Comparison of ENCODE assay signal across 7 cellular contexts in the genomic region with DNA sequence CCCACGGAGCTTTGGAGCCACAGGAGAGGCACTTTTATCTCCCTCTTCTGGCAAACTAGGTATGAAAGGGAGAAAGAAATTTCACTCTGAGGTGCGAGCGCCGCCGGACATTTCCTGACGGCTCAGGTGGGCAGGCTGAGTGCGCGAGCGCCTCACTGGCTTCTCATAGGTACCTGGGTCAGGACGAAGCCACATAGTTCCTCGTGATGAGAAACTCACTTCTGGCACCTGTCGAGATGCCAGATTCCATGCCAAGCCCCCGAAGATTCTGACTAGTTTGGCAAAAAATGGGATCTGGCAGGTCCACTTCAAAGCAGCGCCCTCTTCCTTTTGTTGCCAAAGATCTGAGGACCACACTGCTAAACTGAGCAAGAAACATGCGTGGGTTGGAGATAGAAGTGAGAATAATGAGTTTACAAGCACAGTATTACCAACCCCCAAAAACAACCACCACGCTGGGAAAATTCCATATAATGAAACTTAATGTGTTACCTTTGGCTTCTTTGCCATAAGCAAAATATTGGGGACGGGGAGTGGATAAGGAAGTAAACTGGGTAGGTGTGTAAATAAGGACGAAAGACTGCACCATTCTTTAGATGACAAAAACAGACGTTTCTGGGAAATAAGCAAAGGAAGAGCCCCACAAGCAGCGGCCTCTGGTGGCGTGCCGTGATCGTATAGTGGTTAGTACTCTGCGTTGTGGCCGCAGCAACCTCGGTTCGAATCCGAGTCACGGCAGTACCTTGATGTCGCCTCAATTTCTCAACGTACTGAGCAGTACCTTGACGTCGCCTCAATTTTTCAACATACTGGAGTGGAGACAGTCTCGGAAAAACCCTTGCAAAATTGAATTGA.
DNase-seq lines count a peak whose midpoint lies in the region; ATAC-seq and TF ChIP-seq lines count a peak whose summit lies in the region.

No MANE protein-coding gene starts in this region.

- no peaks in the 10 kb centered on the region for H3K9me3 ChIP-seq in NT2/D1 (ENCODE audit: insufficient read depth, low read length)
- H3K9me3 ChIP-seq in esophagus muscularis mucosa: no peaks in the 10 kb centered on the region

- H3K27ac ChIP-seq in esophagus muscularis mucosa (replicated peaks in 1 of 4): no peak overlapping the region

- no peaks in the 10 kb centered on the region for H3K36me3 Mint-ChIP-seq in natural killer cell treated with Interleukin-12 subunit alpha and Interleukin-12 subunit beta and Interleukin-15 and Interleukin-18, amount 100 ng/mL, for 72 hours
- H3K36me3 Mint-ChIP-seq in stimulated activated naive CD8-positive, alpha-beta T cell treated with anti-CD3 and anti-CD28 coated beads, Interleukin-15, Interleukin-2, amounts not matched to agents 100 ng/mL and 50 ng/mL, for 24 hours (ENCODE audit: low read depth): no peaks in the 10 kb centered on the region

- no peak for TF ChIP-seq POLR2A in esophagus muscularis mucosa (IDR thresholded peaks at IDR 0.05; ENCODE audit: low read depth)

- H3K27me3 ChIP-seq in NT2/D1 (ENCODE audit: insufficient read depth, insufficient read length) (no peaks in the 10 kb centered on the region), esophagus muscularis mucosa (peaks cover 0 to 20% (median 0%) of the 10 kb centered on the region in 4 donors)

- peak; percentile 55 for ATAC-seq in HG03175 (IDR thresholded peaks at IDR 0.05; ENCODE audit: unreplicated experiment)
- peak; percentile 90 to 94 for ATAC-seq in natural killer cell treated with Interleukin-12 subunit alpha and Interleukin-12 subunit beta and Interleukin-15 and Interleukin-18, amount 100 ng/mL, for 72 hours

- peak overlapping the region; percentile 43 for H3K4me3 ChIP-seq in NT2/D1 (ENCODE audit: insufficient read length, low read depth)
- H3K4me3 ChIP-seq in esophagus muscularis mucosa: peak overlapping the region; percentile 36 to 53 (median 43)

- H3K9me3 Mint-ChIP-seq in natural killer cell treated with Interleukin-12 subunit alpha and Interleukin-12 subunit beta and Interleukin-15 and Interleukin-18, amount 100 ng/mL, for 72 hours: no peaks in the 10 kb centered on the region
- H3K9me3 Mint-ChIP-seq in stimulated activated naive CD8-positive, alpha-beta T cell treated with anti-CD3 and anti-CD28 coated beads, Interleukin-15, Interleukin-2, amounts not matched to agents 100 ng/mL and 50 ng/mL, for 24 hours: no peaks in the 10 kb centered on the region

- TF ChIP-seq EP300 in esophagus muscularis mucosa (IDR thresholded peaks at IDR 0.05): no peak

- peak overlapping the region; percentile 46 for H3K9ac ChIP-seq in NT2/D1 (ENCODE audit: insufficient read length, low read depth)

- H3K4me3 Mint-ChIP-seq in natural killer cell treated with Interleukin-12 subunit alpha and Interleukin-12 subunit beta and Interleukin-15 and Interleukin-18, amount 100 ng/mL, for 72 hours: peak overlapping the region; percentile 96
- H3K4me3 Mint-ChIP-seq in stimulated activated naive CD8-positive, alpha-beta T cell treated with anti-CD3 and anti-CD28 coated beads, Interleukin-15, Interleukin-2, amounts not matched to agents 100 ng/mL and 50 ng/mL, for 24 hours: peak overlapping the region; percentile 85

- in situ Hi-C loops in GM13976 (cut with MboI; ENCODE audit: low sequenced_read_pairs, unreplicated experiment): loop anchor here (10.0 kb wide), 2 partner anchors 647 to 737 kb away; a partner anchor contains a TSS

- 4% methylated on average over 22 of the region's 34 CpGs for WGBS in esophagus muscularis mucosa

- H3K27ac Mint-ChIP-seq in natural killer cell treated with Interleukin-12 subunit alpha and Interleukin-12 subunit beta and Interleukin-15 and Interleukin-18, amount 100 ng/mL, for 72 hours: peak overlapping the region; percentile 87 to 93
- peak overlapping the region; percentile 88 for H3K27ac Mint-ChIP-seq in stimulated activated naive CD8-positive, alpha-beta T cell treated with anti-CD3 and anti-CD28 coated beads, Interleukin-15, Interleukin-2, amounts not matched to agents 100 ng/mL and 50 ng/mL, for 24 hours

- H3K4me1 ChIP-seq in NT2/D1 (ENCODE audit: insufficient read depth, insufficient read length) (no peaks in the 10 kb centered on the region), esophagus muscularis mucosa (peaks cover 0 to 20% (median 12%) of the 10 kb centered on the region in 4 donors)

- peak; percentile 65 for TF ChIP-seq CTCF in GM13976 (IDR thresholded peaks at IDR 0.05; ENCODE audit: borderline replicate concordance, control extremely low read depth, extremely low read depth, insufficient read depth, missing control alignments)
- TF ChIP-seq CTCF in esophagus muscularis mucosa (IDR thresholded peaks at IDR 0.05): peak; percentile 30 to 49 (median 43)

- H3K4me1 Mint-ChIP-seq in natural killer cell treated with Interleukin-12 subunit alpha and Interleukin-12 subunit beta and Interleukin-15 and Interleukin-18, amount 100 ng/mL, for 72 hours (ENCODE audit: low read depth in 2 of 2): peaks cover 27 to 46% of the 10 kb centered on the region in 2 donors
- peaks cover 55% of the 10 kb centered on the region for H3K4me1 Mint-ChIP-seq in stimulated activated naive CD8-positive, alpha-beta T cell treated with anti-CD3 and anti-CD28 coated beads, Interleukin-15, Interleukin-2, amounts not matched to agents 100 ng/mL and 50 ng/mL, for 24 hours (ENCODE audit: low read depth)

- no peaks in the 10 kb centered on the region for H3K27me3 Mint-ChIP-seq in natural killer cell treated with Interleukin-12 subunit alpha and Interleukin-12 subunit beta and Interleukin-15 and Interleukin-18, amount 100 ng/mL, for 72 hours
- H3K27me3 Mint-ChIP-seq in stimulated activated naive CD8-positive, alpha-beta T cell treated with anti-CD3 and anti-CD28 coated beads, Interleukin-15, Interleukin-2, amounts not matched to agents 100 ng/mL and 50 ng/mL, for 24 hours: no peaks in the 10 kb centered on the region

- H3K36me3 ChIP-seq in NT2/D1 (ENCODE audit: insufficient read depth, insufficient read length, low read length) (no peaks in the 10 kb centered on the region), esophagus muscularis mucosa (no peaks in the 10 kb centered on the region)

- DNase-seq in GM13976 (ENCODE audit: low spot score): peak; percentile 60
- no peak for DNase-seq in NT2/D1 (ENCODE audit: low read depth, low spot score)
- peak; percentile 88 for DNase-seq in activated T-cell treated with anti-CD3 and anti-CD28 coated beads, Interleukin-2, amount 50 U/mL, for 1 hour
- DNase-seq in esophagus muscularis mucosa (ENCODE audit: extremely low spot score): no peak
- peak; percentile 81 for DNase-seq in natural killer cell treated with Interleukin-12 subunit alpha and Interleukin-12 subunit beta and Interleukin-15 and Interleukin-18, amount 100 ng/mL, for 72 hours (ENCODE audit: low spot score)

- intact Hi-C loops in esophagus muscularis mucosa (cut with DNase I): no loop called here

Comparison
In these comparisons a context has a peak if more than half of its experiments do, and no peak if none do; other contexts are left out.
1. DNase-seq: peak in GM13976 (single experiment), activated T-cell treated with anti-CD3 and anti-CD28 coated beads, Interleukin-2, amount 50 U/mL, for 1 hour (single experiment) and natural killer cell treated with Interleukin-12 subunit alpha and Interleukin-12 subunit beta and Interleukin-15 and Interleukin-18, amount 100 ng/mL, for 72 hours (single experiment); none in NT2/D1 (single experiment) and esophagus muscularis mucosa (single experiment).